In genomic region chr9:17600962-17601593, GRCh38 we compare ENCODE assay signal across 20 cellular contexts. TPM values are rescaled to one million over a fixed set of nuclear protein-coding genes. Genes with fewer than 3 reads are reported as not detected.
DNase-seq lines count a peak whose midpoint lies in the region; ATAC-seq and TF ChIP-seq lines count a peak whose summit lies in the region.
"Had no signal": no experiment of that assay in that cellular context is flagged by ENCODE, and none has a peak within 500 bp of the region (broad histone marks: within the 10 kb centered on the region; RNA-seq: fewer than 3 reads in every experiment).

No MANE protein-coding gene starts in this region.

- H4K20me1 ChIP-seq in PC-3 (ENCODE audit: low read length): no peaks in the 10 kb centered on the region

- H3K9me3 ChIP-seq in heart left ventricle: no peaks in the 10 kb centered on the region
- H3K9me3 ChIP-seq in PC-3 (ENCODE audit: low read length): no peaks in the 10 kb centered on the region
- no peaks in the 10 kb centered on the region for H3K9me3 ChIP-seq in lower lobe of right lung
- H3K9me3 ChIP-seq: mucosa of descending colon, upper lobe of left lung had no signal

- no peak overlapping the region for H3K9ac ChIP-seq in PC-3 (ENCODE audit: low read length)

- H3F3A ChIP-seq in PC-3 (ENCODE audit: low read length, unreplicated experiment): no peaks in the 10 kb centered on the region

- ATAC-seq in left ventricle myocardium superior: peak; percentile 19
- ATAC-seq in heart left ventricle: no peak
- ATAC-seq in PC-3: peak; percentile 51
- no peak for ATAC-seq in lower lobe of right lung
- ATAC-seq in SK-N-SH treated with all-trans-retinoic acid at 6 μM for 48 hours: no peak
- ATAC-seq: activated naive CD8-positive, alpha-beta T cell treated with anti-CD3 and anti-CD28 coated beads, Interleukin-2, amount 50 U/mL, for 24 hours; K562; mucosa of descending colon had no signal

- no TSS peak for BruUV-seq in PC-3 (replicated peaks; lab: Mats Ljungman, UMichigan)

- H3K4me1 ChIP-seq in heart left ventricle: peaks cover 0 to 7% (median 0%) of the 10 kb centered on the region in 12 donors
- H3K4me1 ChIP-seq in PC-3 (ENCODE audit: insufficient read depth, low read length): peaks cover 11% of the 10 kb centered on the region; the same call in 1 of the 2 replicates
- H3K4me1 ChIP-seq in lower lobe of right lung: no peaks in the 10 kb centered on the region
- H3K4me1 ChIP-seq: upper lobe of left lung had no signal

- H3K27me3 Mint-ChIP-seq in progenitor cell of endocrine pancreas: no peaks in the 10 kb centered on the region
- H3K27me3 Mint-ChIP-seq: activated CD4-positive, alpha-beta memory T cell treated with anti-CD3 and anti-CD28 coated beads for 36 hours; activated naive CD8-positive, alpha-beta T cell treated with anti-CD3 and anti-CD28 coated beads, Interleukin-2, amount 50 U/mL, for 24 hours had no signal

- H3K27me3 ChIP-seq in heart left ventricle (no peaks in the 10 kb centered on the region), PC-3 (ENCODE audit: low read length) (no peaks in the 10 kb centered on the region), lower lobe of right lung (ENCODE audit: low read depth) (no peaks in the 10 kb centered on the region)
- H3K27me3 ChIP-seq: upper lobe of left lung had no signal

- no peaks in the 10 kb centered on the region for H3K4me1 Mint-ChIP-seq in progenitor cell of endocrine pancreas (ENCODE audit: low read depth)
- H3K4me1 Mint-ChIP-seq: activated naive CD8-positive, alpha-beta T cell treated with anti-CD3 and anti-CD28 coated beads, Interleukin-2, amount 50 U/mL, for 24 hours had no signal

- TF ChIP-seq CTCF in heart left ventricle (IDR thresholded peaks at IDR 0.05) (no peak), PC-3 (conservative IDR thresholded peaks at IDR 0.05; ENCODE audit: low read depth, low read length) (no peak), fibroblast of mammary gland (conservative IDR thresholded peaks at IDR 0.05; ENCODE audit: control insufficient read depth, insufficient read depth, low read depth, low read length) (no peak), progenitor cell of endocrine pancreas (IDR thresholded peaks at IDR 0.05; ENCODE audit: unreplicated experiment) (no peak), lower lobe of right lung (IDR thresholded peaks at IDR 0.05) (no peak)

- DNase-seq in left ventricle myocardium superior: no peak
- no peak for DNase-seq in heart left ventricle
- peak; percentile 46 for DNase-seq in PC-3
- peak; percentile 25 for DNase-seq in fibroblast of mammary gland (ENCODE audit: low read depth)
- DNase-seq in activated CD8-positive, alpha-beta memory T cell treated with anti-CD3 and anti-CD28 coated beads, Interleukin-2, amount 50 U/mL, for 48 hours: no peak
- no peak for DNase-seq in progenitor cell of endocrine pancreas (ENCODE audit: low spot score, unreplicated experiment)
- DNase-seq in lower lobe of right lung: no peak
- DNase-seq: ACHN; activated CD4-positive, alpha-beta memory T cell treated with anti-CD3 and anti-CD28 coated beads for 36 hours; activated naive CD8-positive, alpha-beta T cell treated with anti-CD3 and anti-CD28 coated beads, Interleukin-2, amount 50 U/mL, for 24 hours; GDM1; glutamatergic neuron; mucosa of descending colon; NCI-H510A; stimulated activated naive CD4-positive, alpha-beta T cell; upper lobe of left lung had no signal

- no peaks in the 10 kb centered on the region for H3K79me2 ChIP-seq in PC-3 (ENCODE audit: low read length)

- CTCF ChIA-PET in PC-3 (lab: Charles Lee): no interaction called here

- H3K27ac ChIP-seq in heart left ventricle (no peak overlapping the region), PC-3 (ENCODE audit: low read length) (no peak overlapping the region), lower lobe of right lung (no peak overlapping the region)
- H3K27ac ChIP-seq: skin epidermis, upper lobe of left lung had no signal

- H3K4me3 ChIP-seq in heart left ventricle: no peak overlapping the region
- H3K4me3 ChIP-seq in PC-3 (ENCODE audit: low read length): no peak overlapping the region
- no peak overlapping the region for H3K4me3 ChIP-seq in fibroblast of mammary gland (ENCODE audit: control insufficient read depth, low read depth, low read length)
- no peak overlapping the region for H3K4me3 ChIP-seq in lower lobe of right lung
- H3K4me3 ChIP-seq: K562, mucosa of descending colon, skin epidermis, upper lobe of left lung had no signal

- H3K4me2 ChIP-seq in PC-3 (ENCODE audit: low read length): peak overlapping the region; percentile 17

- no peak overlapping the region for H3K27ac Mint-ChIP-seq in progenitor cell of endocrine pancreas
- H3K27ac Mint-ChIP-seq: activated CD4-positive, alpha-beta memory T cell treated with anti-CD3 and anti-CD28 coated beads for 36 hours; activated naive CD8-positive, alpha-beta T cell treated with anti-CD3 and anti-CD28 coated beads, Interleukin-2, amount 50 U/mL, for 24 hours had no signal

- 41 to 61% (median 50%) methylated on average over 5 of the region's 5 CpGs for WGBS in heart left ventricle, 4 donors

- no peak overlapping the region for H3K4me3 Mint-ChIP-seq in progenitor cell of endocrine pancreas (ENCODE audit: low read depth)
- H3K4me3 Mint-ChIP-seq: activated CD4-positive, alpha-beta memory T cell treated with anti-CD3 and anti-CD28 coated beads for 36 hours; activated naive CD8-positive, alpha-beta T cell treated with anti-CD3 and anti-CD28 coated beads, Interleukin-2, amount 50 U/mL, for 24 hours had no signal

- no peaks in the 10 kb centered on the region for H3K36me3 Mint-ChIP-seq in progenitor cell of endocrine pancreas (ENCODE audit: insufficient read depth)
- H3K36me3 Mint-ChIP-seq: activated CD4-positive, alpha-beta memory T cell treated with anti-CD3 and anti-CD28 coated beads for 36 hours had no signal

- intact Hi-C loops in left ventricle myocardium superior (cut with micrococcal nuclease) (no loop called here), heart left ventricle (cut with DNase I) (no loop called here), PC-3 (cut with micrococcal nuclease) (no loop called here), lower lobe of right lung (cut with DNase I) (no loop called here)

- H3K36me3 ChIP-seq in heart left ventricle: no peaks in the 10 kb centered on the region
- H3K36me3 ChIP-seq in PC-3 (ENCODE audit: low read depth, low read length): no peaks in the 10 kb centered on the region
- no peaks in the 10 kb centered on the region for H3K36me3 ChIP-seq in lower lobe of right lung
- H3K36me3 ChIP-seq: upper lobe of left lung had no signal

- H3K9me2 ChIP-seq in PC-3 (replicated peaks; ENCODE audit: low read length): no peaks in the 10 kb centered on the region

- TF ChIP-seq POLR2A in heart left ventricle (IDR thresholded peaks at IDR 0.05): no peak

- no peaks in the 10 kb centered on the region for H3K9me3 Mint-ChIP-seq in progenitor cell of endocrine pancreas (ENCODE audit: low read depth)

- POLR2A ChIA-PET in PC-3 (lab: Charles Lee; ENCODE audit: unreplicated experiment): interaction anchor here (0.6 to 0.8 kb wide), 2 partner anchors 15 to 510 kb away, joined by 4 to 5 read pairs; no protein-coding TSS in a partner anchor

- H2AFZ ChIP-seq in PC-3 (ENCODE audit: low read length): no peak overlapping the region

TF ChIP-seq in SK-N-SH treated with all-trans-retinoic acid at 6 μM for 48 hours, 23 proteins besides CTCF, POLR2A, EP300 and RAD21:
- no peak for TF ChIP-seq ZFP3 (CRISPR knock-in tag; IDR thresholded peaks at IDR 0.05)

RNA-seq across cellular contexts. Expression of gene SH3GL2, which starts 22.2 kb away (rescaled TPM):
- total RNA-seq in left ventricle myocardium superior: 3.1 TPM
- 10 to 100 TPM in 2 of 9 donors, 1 to 10 TPM in 7; 1.8 to 20.9 (median 5.9) TPM for total RNA-seq in heart left ventricle
- 1 to 10 TPM; 1.3 to 3.5 TPM for polyA plus RNA-seq in heart left ventricle
- total RNA-seq in PC-3 (2014; rRNA removed): 1.4 and 2.9 TPM in 2 replicates
- total RNA-seq in progenitor cell of endocrine pancreas: 2.1 and 3.3 TPM in 2 replicates
- total RNA-seq in lower lobe of right lung: 1.3 TPM
- total RNA-seq: activated CD4-positive, alpha-beta memory T cell treated with anti-CD3 and anti-CD28 coated beads for 36 hours; K562 had no signal
- polyA plus RNA-seq: K562, keratinocyte had no signal

Comparison
In these comparisons a context has a peak if more than half of its experiments do, and no peak if none do; other contexts are left out.
1. ATAC-seq: peak in left ventricle myocardium superior (single experiment) and PC-3 (single experiment); none in heart left ventricle (0 of 4), lower lobe of right lung (0 of 2) and SK-N-SH treated with all-trans-retinoic acid at 6 μM for 48 hours (single experiment).
2. DNase-seq: peak in PC-3 (single experiment) and fibroblast of mammary gland (single experiment); none in left ventricle myocardium superior (single experiment), heart left ventricle (0 of 5), activated CD8-positive, alpha-beta memory T cell treated with anti-CD3 and anti-CD28 coated beads, Interleukin-2, amount 50 U/mL, for 48 hours (single experiment), progenitor cell of endocrine pancreas (single experiment) and lower lobe of right lung (single experiment).